In the genomic region with DNA sequence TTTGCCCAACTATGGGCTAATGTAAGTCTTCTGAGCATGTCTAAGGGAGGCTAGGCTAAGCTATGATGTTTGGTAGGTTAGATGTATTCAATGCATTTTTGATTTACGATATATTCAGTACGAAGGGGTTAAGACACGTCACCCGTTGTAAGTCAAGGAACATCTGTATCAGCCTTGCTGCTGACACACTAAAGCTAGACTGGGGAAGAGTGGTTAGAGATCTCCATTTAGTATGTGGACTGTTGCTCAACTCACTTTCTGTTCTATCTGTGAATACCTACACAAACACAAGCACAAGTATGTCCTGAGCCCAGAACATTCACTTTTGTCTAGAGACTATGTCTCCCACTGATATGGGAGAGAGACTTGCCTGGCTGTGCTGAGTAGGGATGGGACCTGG, we compare ENCODE assay signal across 1 cellular context.
TF ChIP-seq lines count a peak whose summit lies in the region.

No MANE protein-coding gene starts in this region.

TF ChIP-seq in HepG2, 621 proteins besides CTCF, POLR2A, EP300 and RAD21 (continued from another document):
- no peak for TF ChIP-seq SNAPC2 (CRISPR knock-in tag; IDR thresholded peaks at IDR 0.05)
- TF ChIP-seq CEBPG (CRISPR knock-in tag; IDR thresholded peaks at IDR 0.05) = peak; percentile 45; the same call in 1 of the 2 replicates
- no peak for TF ChIP-seq ZFP1 (CRISPR knock-in tag; IDR thresholded peaks at IDR 0.05)
TF ChIP-seq in HepG2: peak in this region for 3.
